Comparison of ENCODE assay signal across 8 cellular contexts in the genomic region with DNA sequence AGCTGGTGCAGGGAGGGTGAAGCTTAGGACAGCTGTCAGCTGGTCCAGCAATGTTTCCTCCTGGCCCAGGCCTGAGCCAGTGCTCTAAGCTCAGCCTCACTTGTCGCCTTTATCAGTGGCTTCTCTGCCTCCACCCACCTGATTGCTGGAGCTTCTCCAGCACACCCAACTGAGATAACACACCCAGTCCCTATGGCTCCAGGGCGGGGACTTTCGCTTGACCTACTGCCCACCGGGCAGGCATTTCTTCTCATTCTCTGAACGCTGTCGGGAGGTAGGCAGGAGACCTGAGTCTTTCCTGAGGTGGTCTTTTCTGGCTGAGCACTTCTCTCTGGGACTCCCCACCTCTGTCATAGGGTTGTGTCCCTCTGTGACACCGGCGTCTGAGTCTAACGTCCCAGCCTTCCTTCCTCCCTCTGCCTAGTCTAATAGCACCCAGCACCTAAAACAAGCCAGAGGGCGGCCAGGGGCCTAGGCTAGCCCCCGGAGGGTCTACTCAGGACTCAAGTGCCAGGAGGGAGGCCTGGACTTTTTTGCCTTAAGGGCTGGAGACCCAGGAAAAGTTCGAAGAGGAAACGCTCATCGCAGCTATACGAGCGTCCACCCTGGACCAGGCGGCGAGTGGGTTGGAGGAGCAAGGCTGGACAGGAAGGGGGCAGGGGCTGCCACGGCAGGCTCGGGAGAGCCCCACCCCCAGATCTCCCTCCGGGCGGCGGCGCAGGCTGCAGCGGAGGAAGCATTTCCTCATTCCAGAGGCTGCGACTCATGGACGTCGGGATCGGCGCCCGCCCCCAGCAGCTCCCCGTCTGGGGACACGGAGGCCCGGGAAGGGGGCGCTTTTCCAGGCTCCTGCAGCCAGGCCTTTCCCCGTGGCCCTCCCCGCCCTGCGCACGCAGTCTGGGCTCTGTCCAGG. TPM values are rescaled to one million over a fixed set of nuclear protein-coding genes. Genes with fewer than 3 reads are reported as not detected.
DNase-seq lines count a peak whose midpoint lies in the region; ATAC-seq and TF ChIP-seq lines count a peak whose summit lies in the region.

No MANE protein-coding gene starts in this region.

- ATAC-seq in GM21529 (IDR thresholded peaks at IDR 0.05; ENCODE audit: unreplicated experiment): peak; percentile 30
- ATAC-seq in WTC11: peak; percentile 41

- peaks cover 20% of the 10 kb centered on the region for H3K4me1 Mint-ChIP-seq in WTC11

- H2AFZ ChIP-seq in KMS-11 (ENCODE audit: low read depth): peak overlapping the region; percentile 44; the same call in 1 of the 2 replicates

- H3K79me2 ChIP-seq in KMS-11 (ENCODE audit: insufficient read depth, low read depth): peaks cover 21% of the 10 kb centered on the region

- H3K27ac ChIP-seq in KMS-11 (no peak overlapping the region), esophagus (ENCODE audit: low read depth in 2 of 2, low read length in 1 of 2) (peak overlapping the region; percentile 98 to 99), tibial nerve (peak overlapping the region; percentile 84 to 99 (median 94))

- POLR2A ChIA-PET in WTC11 (lab: Charles Lee): interaction anchor here (0.5 to 1.7 kb wide), 4 partner anchors 28 to 983 kb away, joined by 3 to 5 read pairs (median 4); partner anchors contain the start of genes CTNS, HASPIN, P2RX5 and SHPK

- H3K4me2 ChIP-seq in KMS-11: peak overlapping the region; percentile 60

- H4K20me1 ChIP-seq in KMS-11 (ENCODE audit: insufficient read depth): no peaks in the 10 kb centered on the region

- WGBS in esophagus, 2 donors: 3% methylated on average over 34 to 39 of the region's 39 CpGs
- 1 to 4% methylated on average over 20 to 26 of the region's 39 CpGs for WGBS in tibial nerve, 2 donors

- H3K27ac Mint-ChIP-seq in WTC11: peak overlapping the region; percentile 68

- no peak for TF ChIP-seq EP300 in tibial nerve (IDR thresholded peaks at IDR 0.05)

- TF ChIP-seq POLR2A in tibial nerve (IDR thresholded peaks at IDR 0.05): no peak

- no peaks in the 10 kb centered on the region for H3K9me3 Mint-ChIP-seq in WTC11

- no peaks in the 10 kb centered on the region for H3K9me3 ChIP-seq in esophagus (ENCODE audit: control insufficient read depth in 2 of 2, insufficient read depth in 1 of 2, low read depth in 1 of 2, low read length in 1 of 2)
- H3K9me3 ChIP-seq in mononuclear cell (ENCODE audit: low read depth, low read length): no peaks in the 10 kb centered on the region
- H3K9me3 ChIP-seq in tibial nerve: no peaks in the 10 kb centered on the region

- peaks cover 18% of the 10 kb centered on the region for H3K36me3 Mint-ChIP-seq in WTC11

- H3K36me3 ChIP-seq in KMS-11 (ENCODE audit: insufficient read depth): no peaks in the 10 kb centered on the region
- H3K36me3 ChIP-seq in esophagus (ENCODE audit: control insufficient read depth in 2 of 2, insufficient read depth in 2 of 2, low read length in 1 of 2): peaks cover 15 to 23% of the 10 kb centered on the region in 2 donors
- peaks cover 0 to 46% (median 0%) of the 10 kb centered on the region in 3 donors for H3K36me3 ChIP-seq in tibial nerve

- H3K4me3 ChIP-seq in KMS-11 (IDR thresholded peaks at IDR 0.05; ENCODE audit: insufficient read depth, low read depth, low read length): no peak overlapping the region
- peak overlapping the region; percentile 77 to 94 for H3K4me3 ChIP-seq in esophagus (ENCODE audit: low read depth in 1 of 2, low read length in 2 of 2)
- H3K4me3 ChIP-seq in mononuclear cell (ENCODE audit: low read length): peak overlapping the region; percentile 97
- H3K4me3 ChIP-seq in tibial nerve: peak overlapping the region; percentile 55 to 99 (median 86)

- CTCF ChIA-PET in WTC11 (lab: Charles Lee): interaction anchor here (0.7 to 3.2 kb wide), 6 partner anchors 16 to 179 kb away, joined by 3 to 20 read pairs (median 4); partner anchors contain the start of genes NCBP3 and P2RX5

- H3K27me3 Mint-ChIP-seq in WTC11 (ENCODE audit: low read depth): no peaks in the 10 kb centered on the region

- H3K27me3 ChIP-seq in KMS-11 (ENCODE audit: insufficient read depth, low read depth) (no peaks in the 10 kb centered on the region), esophagus (ENCODE audit: control insufficient read depth in 1 of 2, insufficient read depth in 2 of 2, low read length in 2 of 2) (no peaks in the 10 kb centered on the region), mononuclear cell (ENCODE audit: insufficient read depth, low read length) (no peaks in the 10 kb centered on the region), tibial nerve (no peaks in the 10 kb centered on the region)

- peak; percentile 96 for DNase-seq in EH (ENCODE audit: low read depth)
- DNase-seq in WTC11 (ENCODE audit: low spot score): peak; percentile 73
- DNase-seq in tibial nerve (ENCODE audit: low spot score in 2 of 2): peak; percentile 53 to 66
- no peak for DNase-seq in stimulated activated CD4-positive, alpha-beta T cell treated with anti-CD3 and anti-CD28 coated beads, Interleukin-1b, Interleukin-23, amount 100 ng/mL, for 48 hours

- TF ChIP-seq CTCF in KMS-11 (conservative IDR thresholded peaks at IDR 0.05; ENCODE audit: low read depth, low read length): no peak
- no peak for TF ChIP-seq CTCF in WTC11 (IDR thresholded peaks at IDR 0.05)
- no peak for TF ChIP-seq CTCF in tibial nerve (IDR thresholded peaks at IDR 0.05)

- peak overlapping the region; percentile 99 for H3K4me3 Mint-ChIP-seq in WTC11

- peak overlapping the region; percentile 30; the same call in 1 of the 2 replicates for H3K9ac ChIP-seq in KMS-11

- peaks cover 11% of the 10 kb centered on the region for H3K4me1 ChIP-seq in KMS-11 (ENCODE audit: low read depth, poor library complexity, severe bottlenecking)
- H3K4me1 ChIP-seq in esophagus (ENCODE audit: control insufficient read depth in 2 of 2, insufficient read depth in 2 of 2, low read length in 1 of 2): peaks cover 3% of the 10 kb centered on the region in 2 donors
- H3K4me1 ChIP-seq in mononuclear cell (ENCODE audit: insufficient read depth, low read length): peaks cover 24% of the 10 kb centered on the region
- H3K4me1 ChIP-seq in tibial nerve: peaks cover 0 to 51% (median 26%) of the 10 kb centered on the region in 4 donors

TF ChIP-seq in WTC11, 78 proteins besides CTCF, POLR2A, EP300 and RAD21 (continues in another document):
- 0 out of 2 replicates have a peak, but pooled peaks have one; percentile 62 for TF ChIP-seq JUN (CRISPR knock-in tag; IDR thresholded peaks at IDR 0.05)
- peak; percentile 40; the same call in 1 of the 2 replicates for TF ChIP-seq GABPB1 (CRISPR knock-in tag; IDR thresholded peaks at IDR 0.05)
- no peak for TF ChIP-seq SMAD4 (CRISPR knock-in tag; IDR thresholded peaks at IDR 0.05)
- TF ChIP-seq TEAD1 (CRISPR knock-in tag; IDR thresholded peaks at IDR 0.05): no peak
- TF ChIP-seq, protein P1, sequence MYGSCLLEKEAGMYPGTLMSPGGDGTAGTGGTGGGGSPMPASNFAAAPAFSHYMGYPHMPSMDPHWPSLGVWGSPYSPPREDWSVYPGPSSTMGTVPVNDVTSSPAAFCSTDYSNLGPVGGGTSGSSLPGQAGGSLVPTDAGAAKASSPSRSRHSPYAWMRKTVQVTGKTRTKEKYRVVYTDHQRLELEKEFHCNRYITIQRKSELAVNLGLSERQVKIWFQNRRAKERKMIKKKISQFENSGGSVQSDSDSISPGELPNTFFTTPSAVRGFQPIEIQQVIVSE (CRISPR knock-in tag; IDR thresholded peaks at IDR 0.05; ENCODE audit: borderline replicate concordance): no peak
- TF ChIP-seq TP53 (CRISPR knock-in tag; IDR thresholded peaks at IDR 0.05): peak; percentile 39; the same call in 1 of the 2 replicates
- TF ChIP-seq, protein P2, sequence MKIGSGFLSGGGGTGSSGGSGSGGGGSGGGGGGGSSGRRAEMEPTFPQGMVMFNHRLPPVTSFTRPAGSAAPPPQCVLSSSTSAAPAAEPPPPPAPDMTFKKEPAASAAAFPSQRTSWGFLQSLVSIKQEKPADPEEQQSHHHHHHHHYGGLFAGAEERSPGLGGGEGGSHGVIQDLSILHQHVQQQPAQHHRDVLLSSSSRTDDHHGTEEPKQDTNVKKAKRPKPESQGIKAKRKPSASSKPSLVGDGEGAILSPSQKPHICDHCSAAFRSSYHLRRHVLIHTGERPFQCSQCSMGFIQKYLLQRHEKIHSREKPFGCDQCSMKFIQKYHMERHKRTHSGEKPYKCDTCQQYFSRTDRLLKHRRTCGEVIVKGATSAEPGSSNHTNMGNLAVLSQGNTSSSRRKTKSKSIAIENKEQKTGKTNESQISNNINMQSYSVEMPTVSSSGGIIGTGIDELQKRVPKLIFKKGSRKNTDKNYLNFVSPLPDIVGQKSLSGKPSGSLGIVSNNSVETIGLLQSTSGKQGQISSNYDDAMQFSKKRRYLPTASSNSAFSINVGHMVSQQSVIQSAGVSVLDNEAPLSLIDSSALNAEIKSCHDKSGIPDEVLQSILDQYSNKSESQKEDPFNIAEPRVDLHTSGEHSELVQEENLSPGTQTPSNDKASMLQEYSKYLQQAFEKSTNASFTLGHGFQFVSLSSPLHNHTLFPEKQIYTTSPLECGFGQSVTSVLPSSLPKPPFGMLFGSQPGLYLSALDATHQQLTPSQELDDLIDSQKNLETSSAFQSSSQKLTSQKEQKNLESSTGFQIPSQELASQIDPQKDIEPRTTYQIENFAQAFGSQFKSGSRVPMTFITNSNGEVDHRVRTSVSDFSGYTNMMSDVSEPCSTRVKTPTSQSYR (CRISPR knock-in tag; IDR thresholded peaks at IDR 0.05): 0 out of 2 replicates have a peak, but pooled peaks have one; percentile 29
- 0 out of 2 replicates have a peak, but pooled peaks have one; percentile 56 for TF ChIP-seq KAT7 (CRISPR knock-in tag; IDR thresholded peaks at IDR 0.05; ENCODE audit: borderline replicate concordance)

RNA-seq across cellular contexts. Expression of gene TAX1BP3, which starts 0.8 kb away (rescaled TPM):
- total RNA-seq in WTC11 (2021) (71.9 to 76.9 TPM (median 76.2 TPM) in 3 replicates), mononuclear cell (25.4 TPM), tibial nerve (100 to 1,000 TPM; 183 to 303 (median 249) TPM)
- 100 to 1,000 TPM; 158 to 248 TPM for polyA plus RNA-seq in esophagus

RNA-seq across cellular contexts. Expression of gene EMC6, which starts 1.0 kb away (rescaled TPM):
- total RNA-seq in WTC11 (2021) (81.2 to 89.7 TPM (median 86.0 TPM) in 3 replicates), mononuclear cell (15.5 TPM), tibial nerve (10 to 100 TPM; 12.6 to 23.4 (median 18.9) TPM)
- polyA plus RNA-seq in esophagus: 10 to 100 TPM; 50.6 to 73.3 TPM

RNA-seq across cellular contexts. Expression of gene P2RX5, which starts 28.3 kb away (rescaled TPM):
- total RNA-seq in WTC11 (2021): 6.4 to 9.5 TPM (median 8.8 TPM) in 3 replicates
- 1 to 10 TPM in 1 of 2 donors, under 1 TPM in 1; 0.36 to 1.8 TPM for polyA plus RNA-seq in esophagus
- total RNA-seq in mononuclear cell: 15.6 TPM
- under 1 TPM in 1 of 4 donors, not detected in 3; 0.42 TPM for total RNA-seq in tibial nerve

RNA-seq across cellular contexts. Expression of gene CTNS, which starts 31.1 kb away (rescaled TPM):
- total RNA-seq in WTC11 (2021) (10.7 to 11.9 TPM (median 11.8 TPM) in 3 replicates), mononuclear cell (4.5 TPM), tibial nerve (10 to 100 TPM; 42.9 to 62.1 (median 50.6) TPM)
- 1 to 10 TPM; 3.6 to 4.1 TPM for polyA plus RNA-seq in esophagus

RNA-seq across cellular contexts. Expression of gene SHPK, which starts 31.6 kb away (rescaled TPM):
- total RNA-seq in WTC11 (2021) (29.0 to 29.3 TPM (median 29.2 TPM) in 3 replicates), mononuclear cell (4.7 TPM), tibial nerve (10 to 100 TPM; 17.5 to 29.6 (median 22.5) TPM)
- 1 to 10 TPM; 7.2 to 8.5 TPM for polyA plus RNA-seq in esophagus
